Comparison of ENCODE assay signal across 18 cellular contexts in genomic region chr20:25218492-25218891, GRCh38.
"Had no signal": no experiment of that assay in that cellular context is flagged by ENCODE, and none has a peak within 500 bp of the region (broad histone marks: within the 10 kb centered on the region; RNA-seq: fewer than 3 reads in every experiment).

No MANE protein-coding gene starts in this region.

- H3K27me3 ChIP-seq: foreskin keratinocyte, neural progenitor cell, ovary had no signal

- DNase-seq: cerebellar nuclear complex; effector CD4-positive, alpha-beta T cell; endodermal cell; erythroblast; foreskin keratinocyte; immature natural killer cell; left colon; natural killer cell; nucleus accumbens; ovary; stimulated activated CD4-positive, alpha-beta T cell treated with anti-CD3 and anti-CD28 coated beads, Interleukin-2, amount 100 ng/mL, for 24 hours; stimulated activated CD4-positive, alpha-beta T cell treated with anti-CD3 and anti-CD28 coated beads, Interleukin-4, amount 100 ng/mL, for 4 hours; stimulated activated naive CD4-positive, alpha-beta T cell; trophoblast cell had no signal

- H3K9me3 ChIP-seq: ovary had no signal

- ATAC-seq: foreskin keratinocyte, left colon, natural killer cell, sciatic nerve had no signal

- H3K27ac ChIP-seq: coronary artery, foreskin keratinocyte, neural progenitor cell, ovary had no signal

- H3K27ac Mint-ChIP-seq: endodermal cell, immature natural killer cell, mesothelial cell of epicardium, neural progenitor cell had no signal

- H3K9me3 Mint-ChIP-seq: endodermal cell, immature natural killer cell, mesothelial cell of epicardium, natural killer cell, neural progenitor cell had no signal

- H3K36me3 Mint-ChIP-seq: natural killer cell had no signal

- H3K4me1 Mint-ChIP-seq: immature natural killer cell, mesothelial cell of epicardium had no signal

- H3K4me3 ChIP-seq: coronary artery, neural progenitor cell, ovary had no signal

- H3K36me3 ChIP-seq: neural progenitor cell, ovary had no signal

- H3K4me3 Mint-ChIP-seq: endodermal cell, immature natural killer cell, mesothelial cell of epicardium, natural killer cell, neural progenitor cell had no signal
